In genomic region chr20:3123542-3123941, GRCh38 we compare ENCODE assay signal across 16 cellular contexts. TPM values are rescaled to one million over a fixed set of nuclear protein-coding genes. Genes with fewer than 3 reads are reported as not detected.
DNase-seq lines count a peak whose midpoint lies in the region; ATAC-seq and TF ChIP-seq lines count a peak whose summit lies in the region.
"Had no signal": no experiment of that assay in that cellular context is flagged by ENCODE, and none has a peak within 500 bp of the region (broad histone marks: within the 10 kb centered on the region; RNA-seq: fewer than 3 reads in every experiment).

No MANE protein-coding gene starts in this region.

- H3K4me3 Mint-ChIP-seq in activated naive CD8-positive, alpha-beta T cell treated with anti-CD3 and anti-CD28 coated beads, Interleukin-2, amount 10 ng/mL, durations not matched to agents 7 days and 5 days = no peak overlapping the region
- no peak overlapping the region for H3K4me3 Mint-ChIP-seq in osteocyte (ENCODE audit: unreplicated experiment)
- H3K4me3 Mint-ChIP-seq: naive B cell had no signal

- no peak overlapping the region for H3K4me3 ChIP-seq in thyroid gland (replicated peaks in 1 of 3)
- H3K4me3 ChIP-seq: body of pancreas had no signal

- no peak for TF ChIP-seq POLR2A in thyroid gland (IDR thresholded peaks at IDR 0.05)

- peak; percentile 25 for DNase-seq in NCI-H2196 (lab: John Stamatoyannopoulos, UW; ENCODE audit: unreplicated experiment)
- no peak for DNase-seq in NCI-H2196 treated with DMSO at 0.1 percent for 48 hours (lab: John Stamatoyannopoulos, UW; ENCODE audit: unreplicated experiment)
- DNase-seq in NCI-H748 (lab: John Stamatoyannopoulos, UW; ENCODE audit: unreplicated experiment) = peak; percentile 92
- DNase-seq in activated naive CD8-positive, alpha-beta T cell treated with anti-CD3 and anti-CD28 coated beads, Interleukin-2, amount 10 ng/mL, durations not matched to agents 7 days and 5 days = no peak
- DNase-seq in osteocyte (ENCODE audit: extremely low spot score, unreplicated experiment) = no peak
- no peak for DNase-seq in thyroid gland
- DNase-seq in sciatic nerve (ENCODE audit: low spot score) = no peak
- DNase-seq: body of pancreas, kidney glomerular epithelial cell, naive B cell, NCI-H524, right cardiac atrium, Right ventricle myocardium superior had no signal

- H3K4me1 Mint-ChIP-seq in activated naive CD8-positive, alpha-beta T cell treated with anti-CD3 and anti-CD28 coated beads, Interleukin-2, amount 10 ng/mL, durations not matched to agents 7 days and 5 days = peaks cover 34% of the 10 kb centered on the region
- peaks cover 6% of the 10 kb centered on the region for H3K4me1 Mint-ChIP-seq in osteocyte (ENCODE audit: unreplicated experiment)

- peaks cover 8 to 12% of the 10 kb centered on the region in 2 donors for H3K36me3 ChIP-seq in thyroid gland

- H3K27me3 ChIP-seq in thyroid gland = no peaks in the 10 kb centered on the region
- H3K27me3 ChIP-seq: body of pancreas had no signal

- TF ChIP-seq CTCF in osteocyte (IDR thresholded peaks at IDR 0.05) (no peak), thyroid gland (IDR thresholded peaks at IDR 0.05) (no peak)

- intact Hi-C loops in thyroid gland (cut with DNase I) (no loop called here), sciatic nerve (cut with DNase I) (no loop called here)

- no peaks in the 10 kb centered on the region for H3K27me3 Mint-ChIP-seq in activated naive CD8-positive, alpha-beta T cell treated with anti-CD3 and anti-CD28 coated beads, Interleukin-2, amount 10 ng/mL, durations not matched to agents 7 days and 5 days
- H3K27me3 Mint-ChIP-seq in osteocyte (ENCODE audit: unreplicated experiment) = no peaks in the 10 kb centered on the region
- H3K27me3 Mint-ChIP-seq: naive B cell had no signal

- ATAC-seq in activated naive CD8-positive, alpha-beta T cell treated with anti-CD3 and anti-CD28 coated beads, Interleukin-2, amount 10 ng/mL, durations not matched to agents 7 days and 5 days (ENCODE audit: low read depth) = no peak
- ATAC-seq in HG03097 (IDR thresholded peaks at IDR 0.05; ENCODE audit: low FRiP score, unreplicated experiment) (no peak), sciatic nerve (no peak)
- ATAC-seq: body of pancreas, right cardiac atrium had no signal

- POLR2A ChIA-PET in activated naive CD8-positive, alpha-beta T cell treated with anti-CD3 and anti-CD28 coated beads, Interleukin-2, amount 10 ng/mL, durations not matched to agents 7 days and 5 days (lab: Charles Lee) = no interaction called here

- peaks cover 9% of the 10 kb centered on the region for H3K9me3 Mint-ChIP-seq in activated naive CD8-positive, alpha-beta T cell treated with anti-CD3 and anti-CD28 coated beads, Interleukin-2, amount 10 ng/mL, durations not matched to agents 7 days and 5 days
- no peaks in the 10 kb centered on the region for H3K9me3 Mint-ChIP-seq in osteocyte (ENCODE audit: unreplicated experiment)

- no peaks in the 10 kb centered on the region for H3K9me3 ChIP-seq in thyroid gland
- H3K9me3 ChIP-seq: body of pancreas had no signal

- H3K27ac Mint-ChIP-seq in activated naive CD8-positive, alpha-beta T cell treated with anti-CD3 and anti-CD28 coated beads, Interleukin-2, amount 10 ng/mL, durations not matched to agents 7 days and 5 days = peak overlapping the region; percentile 97
- H3K27ac Mint-ChIP-seq in osteocyte (ENCODE audit: unreplicated experiment) = peak overlapping the region; percentile 39

- H3K27ac ChIP-seq in thyroid gland = no peak overlapping the region
- H3K27ac ChIP-seq: body of pancreas had no signal

- H3K36me3 Mint-ChIP-seq in activated naive CD8-positive, alpha-beta T cell treated with anti-CD3 and anti-CD28 coated beads, Interleukin-2, amount 10 ng/mL, durations not matched to agents 7 days and 5 days = peaks cover 31% of the 10 kb centered on the region
- peaks cover 19% of the 10 kb centered on the region for H3K36me3 Mint-ChIP-seq in osteocyte (ENCODE audit: unreplicated experiment)

- 89 to 100% methylated on average over 1 of the region's 1 CpG for WGBS in thyroid gland, 2 donors

- no peaks in the 10 kb centered on the region for H3K4me1 ChIP-seq in thyroid gland

RNA-seq across cellular contexts. Expression of gene FASTKD5, which starts 36.1 kb away (rescaled TPM):
- 10 to 100 TPM; 21.3 to 21.7 TPM for total RNA-seq in activated naive CD8-positive, alpha-beta T cell treated with anti-CD3 and anti-CD28 coated beads, Interleukin-2, amount 10 ng/mL, durations not matched to agents 7 days and 5 days
- total RNA-seq in osteocyte = 13.5 and 14.0 TPM in 2 replicates
- 10 to 100 TPM; 20.6 to 24.2 (median 21.3) TPM for total RNA-seq in thyroid gland
- 9.4 TPM for total RNA-seq in sciatic nerve

RNA-seq across cellular contexts. Expression of gene UBOX5, which starts 36.1 kb away (rescaled TPM):
- 1 to 10 TPM; 9.3 to 9.4 TPM for total RNA-seq in activated naive CD8-positive, alpha-beta T cell treated with anti-CD3 and anti-CD28 coated beads, Interleukin-2, amount 10 ng/mL, durations not matched to agents 7 days and 5 days
- total RNA-seq in osteocyte (5.9 and 7.3 TPM in 2 replicates), thyroid gland (10 to 100 TPM in 1 of 4 donors, 1 to 10 TPM in 3; 7.0 to 12.4 (median 8.7) TPM), sciatic nerve (8.1 TPM)

RNA-seq across cellular contexts. Expression of gene AVP, which starts 39.0 kb away (rescaled TPM):
- total RNA-seq in activated naive CD8-positive, alpha-beta T cell treated with anti-CD3 and anti-CD28 coated beads, Interleukin-2, amount 10 ng/mL, durations not matched to agents 7 days and 5 days = not detected
- not detected in 2 replicates for total RNA-seq in osteocyte
- total RNA-seq in thyroid gland = not detected
- not detected for total RNA-seq in sciatic nerve
- total RNA-seq: body of pancreas, glomerular endothelial cell, right cardiac atrium, temporal lobe had no signal

RNA-seq across cellular contexts. Expression of gene LZTS3, which starts 49.8 kb away (rescaled TPM):
- total RNA-seq in activated naive CD8-positive, alpha-beta T cell treated with anti-CD3 and anti-CD28 coated beads, Interleukin-2, amount 10 ng/mL, durations not matched to agents 7 days and 5 days = 1 to 10 TPM; 2.1 to 2.5 TPM
- total RNA-seq in osteocyte (6.6 and 6.9 TPM in 2 replicates), thyroid gland (10 to 100 TPM; 27.7 to 39.1 (median 35.1) TPM), sciatic nerve (10.5 TPM)

RNA-seq across cellular contexts. Expression of gene OXT, which starts 52.1 kb away (rescaled TPM):
- total RNA-seq in activated naive CD8-positive, alpha-beta T cell treated with anti-CD3 and anti-CD28 coated beads, Interleukin-2, amount 10 ng/mL, durations not matched to agents 7 days and 5 days = under 1 TPM; 0.68 to 0.89 TPM
- total RNA-seq in osteocyte (not detected in 2 replicates), thyroid gland (not detected), sciatic nerve (not detected)
- total RNA-seq: body of pancreas, glomerular endothelial cell, Right ventricle myocardium superior, temporal lobe had no signal

Comparison
In these comparisons a context has a peak if more than half of its experiments do, and no peak if none do; other contexts are left out.
1. DNase-seq: peak in NCI-H2196 (single experiment) and NCI-H748 (single experiment); none in NCI-H2196 treated with DMSO at 0.1 percent for 48 hours (single experiment), activated naive CD8-positive, alpha-beta T cell treated with anti-CD3 and anti-CD28 coated beads, Interleukin-2, amount 10 ng/mL, durations not matched to agents 7 days and 5 days (single experiment), osteocyte (single experiment), thyroid gland (0 of 2) and sciatic nerve (single experiment).